ENCODE assay signal across 8 cellular contexts in the genomic region with DNA sequence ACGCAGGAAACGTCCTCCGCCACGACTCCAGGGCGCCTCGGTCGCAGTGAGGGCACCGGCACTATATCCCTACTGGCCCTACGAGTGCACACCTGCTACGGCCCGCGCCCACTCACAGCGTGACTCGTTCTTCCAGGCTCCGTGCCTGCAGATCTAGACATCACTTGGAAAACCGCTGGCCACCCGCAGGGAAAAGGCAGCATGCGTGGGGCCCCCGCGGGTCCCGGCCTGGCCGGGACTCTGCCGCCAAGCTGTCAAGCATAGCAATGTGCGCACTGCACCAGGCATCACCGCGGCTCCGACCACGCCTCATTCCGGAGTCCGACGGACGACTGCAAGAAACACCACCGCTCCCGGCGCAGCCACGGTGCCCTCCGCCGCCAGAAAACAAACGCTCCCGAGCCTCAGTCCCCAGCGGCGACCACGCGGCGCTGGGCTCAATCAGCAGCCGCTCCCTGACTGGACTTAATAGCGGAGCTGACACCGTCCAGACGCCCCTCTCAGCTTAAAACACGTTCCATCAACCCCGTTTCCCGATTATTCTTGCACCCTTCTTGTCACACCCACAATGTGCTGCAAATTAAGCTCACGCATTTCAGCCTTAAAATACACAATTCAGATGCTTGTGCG. TPM values are rescaled to one million over a fixed set of nuclear protein-coding genes. Genes with fewer than 3 reads are reported as not detected.
A peak's percentile ranks its signal among the peaks of the same experiment; 100 is the strongest.
DNase-seq lines count a peak whose midpoint lies in the region; ATAC-seq and TF ChIP-seq lines count a peak whose summit lies in the region.

No MANE protein-coding gene starts in this region.

- H3K4me1 ChIP-seq in BLaER1 (peaks cover 40% of the 10 kb centered on the region), SJSA1 (replicated peaks) (peaks cover 15% of the 10 kb centered on the region)

- H3K27me3 Mint-ChIP-seq in MCF 10A (ENCODE audit: insufficient read depth, unreplicated experiment), result no peaks in the 10 kb centered on the region

- peaks cover 55% of the 10 kb centered on the region for H4K20me1 ChIP-seq in BLaER1

- H3K36me3 ChIP-seq in BLaER1, result 0 out of 2 replicates have a peak, but pooled peaks cover 3% of the 10 kb centered on the region
- H3K36me3 ChIP-seq in SJSA1, result peaks cover 10% of the 10 kb centered on the region

- H3K4me1 Mint-ChIP-seq in MCF 10A (ENCODE audit: insufficient read depth, unreplicated experiment), result no peaks in the 10 kb centered on the region

- peak; percentile 61 for DNase-seq in GM19238 (ENCODE audit: insufficient read length, low spot score)
- DNase-seq in SJSA1 (ENCODE audit: low read depth in 1 of 2, low spot score in 2 of 2), result peak; percentile 52 to 73
- peak; percentile 55 for DNase-seq in MCF 10A (ENCODE audit: unreplicated experiment)
- DNase-seq in iPS-NIHi7 (ENCODE audit: extremely low spot score), result peak; percentile 52
- no peak for DNase-seq in NCI-H2171 (lab: John Stamatoyannopoulos, UW)

- TF ChIP-seq CTCF in MCF 10A (IDR thresholded peaks at IDR 0.05; ENCODE audit: unreplicated experiment), result no peak

- CTCF ChIA-PET in MCF 10A (lab: Yijun Ruan, JAX), result interaction anchor here (0.6 to 1.2 kb wide), 4 partner anchors 29 to 399 kb away, joined by 3 to 5 read pairs (median 3); no protein-coding TSS in a partner anchor

- H3K4me2 ChIP-seq in BLaER1, result peak overlapping the region; percentile 99

- H3K4me3 ChIP-seq in BLaER1, result peak overlapping the region; percentile 97
- peak overlapping the region; percentile 95 for H3K4me3 ChIP-seq in SJSA1
- peak overlapping the region; percentile 57 to 88 (median 82) for H3K4me3 ChIP-seq in skin epidermis

- no peaks in the 10 kb centered on the region for H3K9me3 Mint-ChIP-seq in MCF 10A (ENCODE audit: unreplicated experiment)

- POLR2A ChIA-PET in MCF 10A (lab: Yijun Ruan, JAX), result interaction anchor here (0.6 to 3.1 kb wide), 12 partner anchors 11 to 141 kb away, joined by 3 to 29 read pairs (median 5); a partner anchor contains a TSS

- H3K9me3 ChIP-seq in BLaER1 (no peaks in the 10 kb centered on the region), SJSA1 (replicated peaks) (no peaks in the 10 kb centered on the region)

- H3K27ac ChIP-seq in BLaER1 (peak overlapping the region; percentile 72), SJSA1 (peak overlapping the region; percentile 59; the same call in 1 of the 2 replicates), skin epidermis (peak overlapping the region; percentile 72 to 97 (median 88))

- H3K9ac ChIP-seq in BLaER1, result peak overlapping the region; percentile 83

- H3K4me3 Mint-ChIP-seq in MCF 10A (ENCODE audit: unreplicated experiment), result peak overlapping the region; percentile 95

- TSS peak; percentile 48 for BruUV-seq in MCF 10A (replicated peaks; lab: Mats Ljungman, UMichigan)

- H3K27me3 ChIP-seq in BLaER1, result peaks cover 13% of the 10 kb centered on the region
- H3K27me3 ChIP-seq in SJSA1 (replicated peaks), result no peaks in the 10 kb centered on the region

- H3K36me3 Mint-ChIP-seq in MCF 10A (ENCODE audit: insufficient read depth, unreplicated experiment), result no peaks in the 10 kb centered on the region

- ATAC-seq in HG03354 (IDR thresholded peaks at IDR 0.05; ENCODE audit: poor library complexity, severe bottlenecking, unreplicated experiment), result peak; percentile 73

- intact Hi-C loops in MCF 10A (cut with micrococcal nuclease), result loop anchor here (5.0 kb wide), 1 partner anchor 47 kb away; no protein-coding TSS in a partner anchor

- peak overlapping the region; percentile 86 for H3K27ac Mint-ChIP-seq in MCF 10A (ENCODE audit: low read depth, unreplicated experiment)

RNA-seq across cellular contexts. Expression of a gene that starts 1.0 kb away (rescaled TPM):
- 70.5 and 110 TPM in 2 replicates for total RNA-seq in SJSA1 (2014; rRNA removed; shearing (Covaris generic))
- 85.7 and 99.1 TPM in 2 replicates for total RNA-seq in MCF 10A (2022)
